Comparison of ENCODE assay signal across 8 cellular contexts in the genomic region with DNA sequence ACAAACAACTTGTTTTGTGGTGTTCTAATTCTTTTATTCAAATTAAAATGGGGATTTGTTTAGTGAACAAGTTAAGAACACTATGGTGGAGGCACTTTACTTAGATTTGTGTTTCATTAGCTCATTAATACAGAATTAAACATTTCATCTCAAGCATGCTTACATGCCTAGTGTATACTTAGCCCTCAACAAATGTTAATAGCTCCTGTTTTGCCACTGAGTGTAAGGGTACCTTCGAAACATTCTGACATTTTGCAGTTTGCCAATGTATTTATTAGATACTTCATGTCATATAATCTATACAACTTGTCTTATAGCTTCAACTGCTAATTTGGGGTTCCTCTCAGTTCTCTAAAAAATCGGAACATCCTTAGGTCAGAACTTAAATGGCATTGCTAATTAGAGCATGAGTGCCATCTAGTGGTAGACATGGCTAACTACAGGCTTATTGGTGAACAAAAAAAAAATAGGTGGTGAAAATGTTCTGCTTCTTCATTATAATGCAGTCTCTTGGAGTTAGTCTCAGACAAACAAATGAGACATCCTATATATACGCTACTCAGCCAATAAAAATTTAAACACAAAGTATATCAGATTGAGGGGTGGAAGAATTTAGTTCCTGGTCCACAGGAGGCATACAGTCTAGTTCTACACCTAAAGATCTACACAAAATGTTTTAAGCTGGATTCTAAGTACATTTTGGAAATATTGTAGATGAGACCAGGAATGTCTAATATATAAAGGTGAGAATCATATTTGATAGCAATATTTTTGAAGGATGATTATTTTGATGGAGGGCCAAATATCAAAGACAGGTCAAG. TPM values are rescaled to one million over a fixed set of nuclear protein-coding genes. Genes with fewer than 3 reads are reported as not detected.
A peak's percentile ranks its signal among the peaks of the same experiment; 100 is the strongest.
DNase-seq lines count a peak whose midpoint lies in the region; ATAC-seq and TF ChIP-seq lines count a peak whose summit lies in the region.

No MANE protein-coding gene starts in this region.

- H2AFZ ChIP-seq in osteoblast (ENCODE audit: low read length) = no peak overlapping the region

- TF ChIP-seq CTCF in Panc1 (IDR thresholded peaks at IDR 0.05) (peak; percentile 83; the same call in 1 of the 2 replicates), epithelial cell of proximal tubule (conservative IDR thresholded peaks at IDR 0.05; ENCODE audit: low read depth, low read length) (peak; percentile 94), osteoblast (IDR thresholded peaks at IDR 0.05; ENCODE audit: extremely low read depth, low read depth, low read length) (peak; percentile 83)

- H4K20me1 ChIP-seq in osteoblast (ENCODE audit: insufficient read depth, low read length) = no peaks in the 10 kb centered on the region

- ATAC-seq in GM19035 (IDR thresholded peaks at IDR 0.05; ENCODE audit: unreplicated experiment) (peak; percentile 67), Panc1 (peak; percentile 51; the same call in 1 of the 2 replicates), HG02938 (IDR thresholded peaks at IDR 0.05; ENCODE audit: unreplicated experiment) (no peak), HG02588 (IDR thresholded peaks at IDR 0.05; ENCODE audit: unreplicated experiment) (no peak)

- no TSS peak for BruUV-seq in Panc1 (replicated peaks; lab: Mats Ljungman, UMichigan)

- DNase-seq in COR-L47 (lab: John Stamatoyannopoulos, UW) = peak; percentile 63
- DNase-seq in HS-5 (ENCODE audit: low read depth) = peak; percentile 39
- DNase-seq in Panc1 (ENCODE audit: low read depth, low spot score) = peak; percentile 35
- DNase-seq in epithelial cell of proximal tubule (ENCODE audit: low read depth) = peak; percentile 6
- peak; percentile 64 for DNase-seq in osteoblast (ENCODE audit: insufficient read length, low spot score, missing footprints)

- H3K79me2 ChIP-seq in osteoblast (ENCODE audit: insufficient read depth, low read length) = no peaks in the 10 kb centered on the region

- no peak overlapping the region for H3K27ac ChIP-seq in Panc1 (ENCODE audit: low read length)
- H3K27ac ChIP-seq in osteoblast (ENCODE audit: low read depth, low read length) = no peak overlapping the region

- H3K4me2 ChIP-seq in osteoblast (ENCODE audit: insufficient read depth, low read length) = no peak overlapping the region

- CTCF ChIA-PET in Panc1 (lab: Charles Lee) = interaction anchor here (0.6 to 0.7 kb wide), 4 partner anchors 286 to 1870 kb away, joined by 3 to 4 read pairs (median 3); no protein-coding TSS in a partner anchor

- no peaks in the 10 kb centered on the region for H3K36me3 ChIP-seq in Panc1 (ENCODE audit: control insufficient read depth, insufficient read depth, low read length)
- no peaks in the 10 kb centered on the region for H3K36me3 ChIP-seq in osteoblast (ENCODE audit: insufficient read depth, low read length)

- intact Hi-C loops in Panc1 (cut with micrococcal nuclease; ENCODE audit: unreplicated experiment) = no loop called here

- H3K4me3 ChIP-seq in Panc1 (ENCODE audit: low read depth in 2 of 2, low read length in 2 of 2) (no peak overlapping the region), epithelial cell of proximal tubule (ENCODE audit: low read depth, low read length) (no peak overlapping the region), osteoblast (ENCODE audit: insufficient read depth, low read length) (no peak overlapping the region)

- H3K9me3 ChIP-seq in Panc1 (ENCODE audit: control insufficient read depth, insufficient read depth, low read depth, low read length) (no peaks in the 10 kb centered on the region), osteoblast (ENCODE audit: low read depth, low read length) (no peaks in the 10 kb centered on the region)

- H3K4me1 ChIP-seq in Panc1 (ENCODE audit: control insufficient read depth, insufficient read depth, low read length) (no peaks in the 10 kb centered on the region), osteoblast (ENCODE audit: insufficient read depth, low read length) (no peaks in the 10 kb centered on the region)

- H3K27me3 ChIP-seq in Panc1 (ENCODE audit: control insufficient read depth, insufficient read depth, low read length) = peaks cover 23% of the 10 kb centered on the region
- H3K27me3 ChIP-seq in osteoblast (ENCODE audit: insufficient read depth, low read length) = peaks cover 8% of the 10 kb centered on the region

- POLR2A ChIA-PET in Panc1 (lab: Charles Lee) = no interaction called here

- in situ Hi-C loops in Panc1 (cut with HindIII; ENCODE audit: low pct_unique_long_range_greater_than_20kb, low sequenced_read_pairs) = no loop called here

RNA-seq across cellular contexts. Expression of a gene that starts 4.9 kb away (rescaled TPM):
- total RNA-seq in Panc1 (2021; ENCODE audit: unreplicated experiment) = not detected
- not detected for polyA plus RNA-seq in Panc1 (2012; ENCODE audit: insufficient read length)
- not detected in 2 replicates for total RNA-seq in epithelial cell of proximal tubule
- total RNA-seq in osteoblast = not detected in 2 replicates

Comparison
In these comparisons a context has a peak if more than half of its experiments do, and no peak if none do; other contexts are left out.
1. DNase-seq: peak in every context shown above with its lines; median percentile 64 in osteoblast; 63 in COR-L47; 39 in HS-5; 35 in Panc1; 6 in epithelial cell of proximal tubule.
2. ATAC-seq: peak in GM19035 (single experiment) and Panc1 (single experiment); none in HG02938 (single experiment) and HG02588 (single experiment).
3. Peak in every context shown above with its lines, with median percentiles within 50 percentile points of each other: CTCF ChIP-seq.